Comparison of ENCODE assay signal across 1 cellular context in the genomic region with DNA sequence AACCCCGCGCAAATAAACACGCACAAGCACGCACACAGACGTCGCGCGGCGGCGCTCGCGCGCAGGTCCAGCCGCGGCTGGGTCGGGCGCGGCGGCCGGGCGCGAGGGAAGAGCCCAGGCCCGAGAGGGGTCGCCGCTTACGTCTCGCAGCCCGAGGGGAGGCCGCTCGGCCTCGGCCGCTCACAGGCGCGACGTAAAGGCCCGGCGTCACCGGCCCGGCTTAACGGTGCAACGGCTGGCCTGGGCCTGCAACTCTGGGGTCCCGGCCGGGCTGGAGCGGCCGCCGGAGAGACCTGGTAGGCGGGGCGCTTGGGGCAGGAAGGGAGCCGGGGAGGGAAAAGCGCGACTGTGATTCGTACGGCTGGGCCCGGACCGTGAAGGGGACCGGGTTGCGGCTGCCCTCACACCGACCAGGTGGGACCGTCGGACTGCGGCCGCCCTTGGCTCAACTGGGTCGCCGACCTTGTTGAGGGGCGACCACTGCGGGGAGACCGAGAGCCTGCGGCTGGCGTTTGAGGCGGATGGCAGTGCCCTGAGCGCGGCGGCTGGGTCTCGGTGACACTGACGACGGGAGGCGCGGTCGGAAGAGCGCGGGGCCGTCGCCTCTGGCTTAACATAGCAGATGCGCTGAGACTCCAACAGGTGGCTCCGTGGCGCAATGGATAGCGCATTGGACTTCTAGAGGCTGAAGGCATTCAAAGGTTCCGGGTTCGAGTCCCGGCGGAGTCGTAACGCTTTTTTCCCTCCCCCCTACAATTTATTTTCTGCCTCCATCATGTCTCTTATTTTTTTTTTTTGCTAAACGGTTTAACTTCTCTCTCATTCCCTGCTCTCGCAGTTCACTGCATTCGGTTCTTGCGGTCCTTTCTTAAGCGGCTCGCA.
A peak's percentile ranks its signal among the peaks of the same experiment; 100 is the strongest.
TF ChIP-seq lines count a peak whose summit lies in the region.

No MANE protein-coding gene starts in this region.

TF ChIP-seq in HepG2, 621 proteins besides CTCF, POLR2A, EP300 and RAD21 (continued from another document and continues in another):
- TF ChIP-seq MED1 (CRISPR knock-in tag; IDR thresholded peaks at IDR 0.05) (peak; percentile 71), ATRX (CRISPR knock-in tag; IDR thresholded peaks at IDR 0.05; ENCODE audit: borderline replicate concordance) (no peak), TRIM24 (CRISPR knock-in tag; IDR thresholded peaks at IDR 0.05) (no peak), ZFX (CRISPR knock-in tag; IDR thresholded peaks at IDR 0.05; ENCODE audit: low read depth) (peak; percentile 93), ZNF577 (CRISPR knock-in tag; IDR thresholded peaks at IDR 0.05; ENCODE audit: borderline replicate concordance, low read depth) (peak; percentile 25; the same call in 1 of the 2 replicates), U2AF2 (IDR thresholded peaks at IDR 0.05; ENCODE audit: low read depth, low read length) (peak; percentile 77; the same call in 1 of the 2 replicates), ZKSCAN5 (CRISPR knock-in tag; IDR thresholded peaks at IDR 0.05) (no peak), U2AF1 (optimal IDR thresholded peaks at IDR 0.05; ENCODE audit: low read depth, low read length) (peak; percentile 55), PHF8 (CRISPR knock-in tag; IDR thresholded peaks at IDR 0.05) (peak; percentile 84), IKZF4 (CRISPR knock-in tag; IDR thresholded peaks at IDR 0.05; ENCODE audit: borderline replicate concordance, low read depth, not compliant biosample characterization) (no peak), BORCS8-MEF2B (CRISPR knock-in tag; IDR thresholded peaks at IDR 0.05) (no peak; the same call in 1 of the 2 replicates), ZNF720 (CRISPR knock-in tag; IDR thresholded peaks at IDR 0.05) (no peak), GZF1 (CRISPR knock-in tag; IDR thresholded peaks at IDR 0.05) (0 out of 2 replicates have a peak, but pooled peaks have one; percentile 53), SKI (IDR thresholded peaks at IDR 0.05; ENCODE audit: partially characterized antibody) (peak; percentile 35), HIVEP1 (CRISPR knock-in tag; IDR thresholded peaks at IDR 0.05) (peak; percentile 37; the same call in 1 of the 2 replicates), ZSCAN21 (CRISPR knock-in tag; IDR thresholded peaks at IDR 0.05; ENCODE audit: borderline replicate concordance) (peak; percentile 66), MBD4 (IDR thresholded peaks at IDR 0.05; ENCODE audit: borderline replicate concordance, low read length) (no peak), ZNF33B (CRISPR knock-in tag; IDR thresholded peaks at IDR 0.05) (no peak), ZNF607 (CRISPR knock-in tag; IDR thresholded peaks at IDR 0.05; ENCODE audit: borderline replicate concordance) (0 out of 2 replicates have a peak, but pooled peaks have one; percentile 79), MED8 (CRISPR knock-in tag; IDR thresholded peaks at IDR 0.05; ENCODE audit: insufficient replicate concordance) (peak; percentile 45), GTF2F1 (IDR thresholded peaks at IDR 0.05; ENCODE audit: low read length) (no peak), PRMT3 (CRISPR knock-in tag; IDR thresholded peaks at IDR 0.05; ENCODE audit: borderline replicate concordance, low read depth) (no peak), SIX4 (CRISPR knock-in tag; IDR thresholded peaks at IDR 0.05) (no peak)
- TF ChIP-seq, protein P1, sequence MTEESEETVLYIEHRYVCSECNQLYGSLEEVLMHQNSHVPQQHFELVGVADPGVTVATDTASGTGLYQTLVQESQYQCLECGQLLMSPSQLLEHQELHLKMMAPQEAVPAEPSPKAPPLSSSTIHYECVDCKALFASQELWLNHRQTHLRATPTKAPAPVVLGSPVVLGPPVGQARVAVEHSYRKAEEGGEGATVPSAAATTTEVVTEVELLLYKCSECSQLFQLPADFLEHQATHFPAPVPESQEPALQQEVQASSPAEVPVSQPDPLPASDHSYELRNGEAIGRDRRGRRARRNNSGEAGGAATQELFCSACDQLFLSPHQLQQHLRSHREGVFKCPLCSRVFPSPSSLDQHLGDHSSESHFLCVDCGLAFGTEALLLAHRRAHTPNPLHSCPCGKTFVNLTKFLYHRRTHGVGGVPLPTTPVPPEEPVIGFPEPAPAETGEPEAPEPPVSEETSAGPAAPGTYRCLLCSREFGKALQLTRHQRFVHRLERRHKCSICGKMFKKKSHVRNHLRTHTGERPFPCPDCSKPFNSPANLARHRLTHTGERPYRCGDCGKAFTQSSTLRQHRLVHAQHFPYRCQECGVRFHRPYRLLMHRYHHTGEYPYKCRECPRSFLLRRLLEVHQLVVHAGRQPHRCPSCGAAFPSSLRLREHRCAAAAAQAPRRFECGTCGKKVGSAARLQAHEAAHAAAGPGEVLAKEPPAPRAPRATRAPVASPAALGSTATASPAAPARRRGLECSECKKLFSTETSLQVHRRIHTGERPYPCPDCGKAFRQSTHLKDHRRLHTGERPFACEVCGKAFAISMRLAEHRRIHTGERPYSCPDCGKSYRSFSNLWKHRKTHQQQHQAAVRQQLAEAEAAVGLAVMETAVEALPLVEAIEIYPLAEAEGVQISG (CRISPR knock-in tag; IDR thresholded peaks at IDR 0.05), result peak; percentile 48; the same call in 1 of the 2 replicates
- TF ChIP-seq, protein P2, sequence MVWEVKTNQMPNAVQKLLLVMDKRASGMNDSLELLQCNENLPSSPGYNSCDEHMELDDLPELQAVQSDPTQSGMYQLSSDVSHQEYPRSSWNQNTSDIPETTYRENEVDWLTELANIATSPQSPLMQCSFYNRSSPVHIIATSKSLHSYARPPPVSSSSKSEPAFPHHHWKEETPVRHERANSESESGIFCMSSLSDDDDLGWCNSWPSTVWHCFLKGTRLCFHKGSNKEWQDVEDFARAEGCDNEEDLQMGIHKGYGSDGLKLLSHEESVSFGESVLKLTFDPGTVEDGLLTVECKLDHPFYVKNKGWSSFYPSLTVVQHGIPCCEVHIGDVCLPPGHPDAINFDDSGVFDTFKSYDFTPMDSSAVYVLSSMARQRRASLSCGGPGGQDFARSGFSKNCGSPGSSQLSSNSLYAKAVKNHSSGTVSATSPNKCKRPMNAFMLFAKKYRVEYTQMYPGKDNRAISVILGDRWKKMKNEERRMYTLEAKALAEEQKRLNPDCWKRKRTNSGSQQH (CRISPR knock-in tag; IDR thresholded peaks at IDR 0.05; ENCODE audit: low read depth), result no peak; the same call in none of the 2 replicates
- TF ChIP-seq, protein P3, sequence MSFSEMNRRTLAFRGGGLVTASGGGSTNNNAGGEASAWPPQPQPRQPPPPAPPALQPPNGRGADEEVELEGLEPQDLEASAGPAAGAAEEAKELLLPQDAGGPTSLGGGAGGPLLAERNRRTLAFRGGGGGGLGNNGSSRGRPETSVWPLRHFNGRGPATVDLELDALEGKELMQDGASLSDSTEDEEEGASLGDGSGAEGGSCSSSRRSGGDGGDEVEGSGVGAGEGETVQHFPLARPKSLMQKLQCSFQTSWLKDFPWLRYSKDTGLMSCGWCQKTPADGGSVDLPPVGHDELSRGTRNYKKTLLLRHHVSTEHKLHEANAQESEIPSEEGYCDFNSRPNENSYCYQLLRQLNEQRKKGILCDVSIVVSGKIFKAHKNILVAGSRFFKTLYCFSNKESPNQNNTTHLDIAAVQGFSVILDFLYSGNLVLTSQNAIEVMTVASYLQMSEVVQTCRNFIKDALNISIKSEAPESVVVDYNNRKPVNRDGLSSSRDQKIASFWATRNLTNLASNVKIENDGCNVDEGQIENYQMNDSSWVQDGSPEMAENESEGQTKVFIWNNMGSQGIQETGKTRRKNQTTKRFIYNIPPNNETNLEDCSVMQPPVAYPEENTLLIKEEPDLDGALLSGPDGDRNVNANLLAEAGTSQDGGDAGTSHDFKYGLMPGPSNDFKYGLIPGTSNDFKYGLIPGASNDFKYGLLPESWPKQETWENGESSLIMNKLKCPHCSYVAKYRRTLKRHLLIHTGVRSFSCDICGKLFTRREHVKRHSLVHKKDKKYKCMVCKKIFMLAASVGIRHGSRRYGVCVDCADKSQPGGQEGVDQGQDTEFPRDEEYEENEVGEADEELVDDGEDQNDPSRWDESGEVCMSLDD (CRISPR knock-in tag; IDR thresholded peaks at IDR 0.05; ENCODE audit: borderline replicate concordance), result no peak; the same call in 1 of the 2 replicates
- TF ChIP-seq, protein P4, sequence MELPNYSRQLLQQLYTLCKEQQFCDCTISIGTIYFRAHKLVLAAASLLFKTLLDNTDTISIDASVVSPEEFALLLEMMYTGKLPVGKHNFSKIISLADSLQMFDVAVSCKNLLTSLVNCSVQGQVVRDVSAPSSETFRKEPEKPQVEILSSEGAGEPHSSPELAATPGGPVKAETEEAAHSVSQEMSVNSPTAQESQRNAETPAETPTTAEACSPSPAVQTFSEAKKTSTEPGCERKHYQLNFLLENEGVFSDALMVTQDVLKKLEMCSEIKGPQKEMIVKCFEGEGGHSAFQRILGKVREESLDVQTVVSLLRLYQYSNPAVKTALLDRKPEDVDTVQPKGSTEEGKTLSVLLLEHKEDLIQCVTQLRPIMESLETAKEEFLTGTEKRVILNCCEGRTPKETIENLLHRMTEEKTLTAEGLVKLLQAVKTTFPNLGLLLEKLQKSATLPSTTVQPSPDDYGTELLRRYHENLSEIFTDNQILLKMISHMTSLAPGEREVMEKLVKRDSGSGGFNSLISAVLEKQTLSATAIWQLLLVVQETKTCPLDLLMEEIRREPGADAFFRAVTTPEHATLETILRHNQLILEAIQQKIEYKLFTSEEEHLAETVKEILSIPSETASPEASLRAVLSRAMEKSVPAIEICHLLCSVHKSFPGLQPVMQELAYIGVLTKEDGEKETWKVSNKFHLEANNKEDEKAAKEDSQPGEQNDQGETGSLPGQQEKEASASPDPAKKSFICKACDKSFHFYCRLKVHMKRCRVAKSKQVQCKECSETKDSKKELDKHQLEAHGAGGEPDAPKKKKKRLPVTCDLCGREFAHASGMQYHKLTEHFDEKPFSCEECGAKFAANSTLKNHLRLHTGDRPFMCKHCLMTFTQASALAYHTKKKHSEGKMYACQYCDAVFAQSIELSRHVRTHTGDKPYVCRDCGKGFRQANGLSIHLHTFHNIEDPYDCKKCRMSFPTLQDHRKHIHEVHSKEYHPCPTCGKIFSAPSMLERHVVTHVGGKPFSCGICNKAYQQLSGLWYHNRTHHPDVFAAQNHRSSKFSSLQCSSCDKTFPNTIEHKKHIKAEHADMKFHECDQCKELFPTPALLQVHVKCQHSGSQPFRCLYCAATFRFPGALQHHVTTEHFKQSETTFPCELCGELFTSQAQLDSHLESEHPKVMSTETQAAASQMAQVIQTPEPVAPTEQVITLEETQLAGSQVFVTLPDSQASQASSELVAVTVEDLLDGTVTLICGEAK (IDR thresholded peaks at IDR 0.05), result no peak
- TF ChIP-seq, protein P4 (CRISPR knock-in tag; IDR thresholded peaks at IDR 0.05), result peak; percentile 34; the same call in 1 of the 2 replicates
- TF ChIP-seq, protein P5, sequence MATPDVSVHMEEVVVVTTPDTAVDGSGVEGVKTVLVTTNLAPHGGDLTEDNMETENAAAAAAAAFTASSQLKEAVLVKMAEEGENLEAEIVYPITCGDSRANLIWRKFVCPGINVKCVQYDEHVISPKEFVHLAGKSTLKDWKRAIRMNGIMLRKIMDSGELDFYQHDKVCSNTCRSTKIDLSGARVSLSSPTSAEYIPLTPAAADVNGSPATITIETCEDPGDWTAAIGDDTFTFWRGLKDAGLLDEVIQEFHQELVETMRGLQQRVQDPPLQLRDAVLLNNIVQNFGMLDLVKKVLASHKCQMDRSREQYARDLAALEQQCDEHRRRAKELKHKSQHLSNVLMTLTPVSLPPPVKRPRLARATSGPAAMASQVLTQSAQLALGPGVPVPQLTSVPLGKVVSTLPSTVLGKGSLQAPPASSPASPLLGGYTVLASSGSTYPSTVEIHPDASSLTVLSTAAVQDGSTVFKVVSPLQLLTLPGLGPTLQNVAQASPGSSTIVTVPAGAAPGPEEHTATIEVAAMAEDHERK (CRISPR knock-in tag; IDR thresholded peaks at IDR 0.05; ENCODE audit: low read depth), result no peak
- TF ChIP-seq, protein P6, sequence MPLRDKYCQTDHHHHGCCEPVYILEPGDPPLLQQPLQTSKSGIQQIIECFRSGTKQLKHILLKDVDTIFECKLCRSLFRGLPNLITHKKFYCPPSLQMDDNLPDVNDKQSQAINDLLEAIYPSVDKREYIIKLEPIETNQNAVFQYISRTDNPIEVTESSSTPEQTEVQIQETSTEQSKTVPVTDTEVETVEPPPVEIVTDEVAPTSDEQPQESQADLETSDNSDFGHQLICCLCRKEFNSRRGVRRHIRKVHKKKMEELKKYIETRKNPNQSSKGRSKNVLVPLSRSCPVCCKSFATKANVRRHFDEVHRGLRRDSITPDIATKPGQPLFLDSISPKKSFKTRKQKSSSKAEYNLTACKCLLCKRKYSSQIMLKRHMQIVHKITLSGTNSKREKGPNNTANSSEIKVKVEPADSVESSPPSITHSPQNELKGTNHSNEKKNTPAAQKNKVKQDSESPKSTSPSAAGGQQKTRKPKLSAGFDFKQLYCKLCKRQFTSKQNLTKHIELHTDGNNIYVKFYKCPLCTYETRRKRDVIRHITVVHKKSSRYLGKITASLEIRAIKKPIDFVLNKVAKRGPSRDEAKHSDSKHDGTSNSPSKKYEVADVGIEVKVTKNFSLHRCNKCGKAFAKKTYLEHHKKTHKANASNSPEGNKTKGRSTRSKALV (CRISPR knock-in tag; IDR thresholded peaks at IDR 0.05), result peak; percentile 75; the same call in 1 of the 2 replicates
